ENCODE assay signal across 9 cellular contexts in the genomic region with DNA sequence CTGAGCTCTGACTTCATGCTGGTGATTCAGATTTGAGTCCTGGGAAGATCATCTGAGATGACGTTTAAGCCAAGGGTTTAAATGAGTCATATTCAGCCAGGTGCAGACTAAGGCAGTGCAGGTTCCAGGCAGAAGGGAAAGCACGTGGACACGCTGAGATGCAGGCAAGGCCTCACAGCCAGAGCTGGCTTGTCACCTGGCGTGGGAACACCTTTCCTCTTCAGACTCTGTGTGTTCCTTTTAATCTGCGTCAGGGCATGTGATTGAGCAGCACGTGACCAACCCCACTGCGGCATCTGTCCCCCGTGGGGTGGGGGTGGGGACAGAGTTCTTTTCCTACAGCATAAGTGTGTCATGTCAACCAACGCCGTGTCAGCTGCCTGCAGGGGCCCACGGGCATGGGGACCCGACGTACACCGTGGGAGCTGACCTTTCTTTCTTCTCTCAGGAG. TPM values are rescaled to one million over a fixed set of nuclear protein-coding genes. Genes with fewer than 3 reads are reported as not detected.
A peak's percentile ranks its signal among the peaks of the same experiment; 100 is the strongest.
DNase-seq lines count a peak whose midpoint lies in the region; ATAC-seq and TF ChIP-seq lines count a peak whose summit lies in the region.
"Had no signal": no experiment of that assay in that cellular context is flagged by ENCODE, and none has a peak within 500 bp of the region (broad histone marks: within the 10 kb centered on the region; RNA-seq: fewer than 3 reads in every experiment).

No MANE protein-coding gene starts in this region.

- H3K9me3 Mint-ChIP-seq in activated T-cell treated with anti-CD3 and anti-CD28 coated beads, Interleukin-2, amount 50 U/mL, for 24 hours = no peaks in the 10 kb centered on the region
- H3K9me3 Mint-ChIP-seq in osteocyte (ENCODE audit: unreplicated experiment) = no peaks in the 10 kb centered on the region

- intact Hi-C loops in aorta (cut with DNase I) = no loop called here
- intact Hi-C loops in posterior vena cava (cut with DNase I) = no loop called here

- peaks cover 0 to 3% of the 10 kb centered on the region in 2 donors for H3K36me3 ChIP-seq in aorta (ENCODE audit: control insufficient read depth in 1 of 2, insufficient read depth in 2 of 2, low read length in 1 of 2)

- H3K4me3 Mint-ChIP-seq in activated T-cell treated with anti-CD3 and anti-CD28 coated beads, Interleukin-2, amount 50 U/mL, for 24 hours = no peak overlapping the region
- H3K4me3 Mint-ChIP-seq in osteocyte (ENCODE audit: unreplicated experiment) = no peak overlapping the region

- peak overlapping the region; percentile 88 for H3K27ac Mint-ChIP-seq in activated T-cell treated with anti-CD3 and anti-CD28 coated beads, Interleukin-2, amount 50 U/mL, for 24 hours
- peak overlapping the region; percentile 4 for H3K27ac Mint-ChIP-seq in osteocyte (ENCODE audit: unreplicated experiment)

- no peaks in the 10 kb centered on the region for H3K9me3 ChIP-seq in aorta (ENCODE audit: control insufficient read depth, low read length)

- no peak overlapping the region for H3K4me3 ChIP-seq in aorta (ENCODE audit: low read length in 2 of 2)

- H3K27me3 Mint-ChIP-seq in activated T-cell treated with anti-CD3 and anti-CD28 coated beads, Interleukin-2, amount 50 U/mL, for 24 hours = no peaks in the 10 kb centered on the region
- no peaks in the 10 kb centered on the region for H3K27me3 Mint-ChIP-seq in osteocyte (ENCODE audit: unreplicated experiment)

- peaks cover 17% of the 10 kb centered on the region for H3K4me1 Mint-ChIP-seq in activated T-cell treated with anti-CD3 and anti-CD28 coated beads, Interleukin-2, amount 50 U/mL, for 24 hours (ENCODE audit: low read depth)
- peaks cover 26% of the 10 kb centered on the region for H3K4me1 Mint-ChIP-seq in osteocyte (ENCODE audit: unreplicated experiment)

- peak; percentile 95 for ATAC-seq in GM18868 (IDR thresholded peaks at IDR 0.05; ENCODE audit: unreplicated experiment)
- peak; percentile 82 for ATAC-seq in HG02759 (IDR thresholded peaks at IDR 0.05; ENCODE audit: unreplicated experiment)
- ATAC-seq in aorta (ENCODE audit: low FRiP score) = no peak
- ATAC-seq in HG03432 (IDR thresholded peaks at IDR 0.05; ENCODE audit: unreplicated experiment) = no peak

- no peak for DNase-seq in activated T-cell treated with anti-CD3 and anti-CD28 coated beads, Interleukin-2, amount 50 U/mL, for 24 hours
- DNase-seq in osteocyte (ENCODE audit: extremely low spot score, unreplicated experiment) = no peak
- no peak for DNase-seq in aorta
- no peak for DNase-seq in posterior vena cava (ENCODE audit: low spot score)
- DNase-seq in ureter (ENCODE audit: low spot score) = no peak

- no peaks in the 10 kb centered on the region for H3K27me3 ChIP-seq in aorta (ENCODE audit: control insufficient read depth in 1 of 2, insufficient read depth in 2 of 2, low read length in 1 of 2)

- no peak for TF ChIP-seq CTCF in osteocyte (IDR thresholded peaks at IDR 0.05)

- no peaks in the 10 kb centered on the region for H3K4me1 ChIP-seq in aorta (ENCODE audit: control insufficient read depth in 1 of 2, insufficient read depth in 2 of 2, low read length in 2 of 2)

- 78 to 79% methylated on average over 14 of the region's 14 CpGs for WGBS in aorta, 2 donors

- no peak overlapping the region for H3K27ac ChIP-seq in aorta (ENCODE audit: low read depth in 1 of 2, low read length in 2 of 2)

- peaks cover 62% of the 10 kb centered on the region for H3K36me3 Mint-ChIP-seq in activated T-cell treated with anti-CD3 and anti-CD28 coated beads, Interleukin-2, amount 50 U/mL, for 24 hours (ENCODE audit: low read depth)
- H3K36me3 Mint-ChIP-seq in osteocyte (ENCODE audit: unreplicated experiment) = peaks cover 13% of the 10 kb centered on the region

RNA-seq across cellular contexts. Expression of a gene that starts 10.7 kb away (rescaled TPM):
- not detected in 2 replicates for total RNA-seq in osteocyte
- total RNA-seq in aorta = not detected
- polyA plus RNA-seq in aorta = under 1 TPM in 1 of 2 donors, not detected in 1; 0.10 TPM
- total RNA-seq in posterior vena cava = not detected
- total RNA-seq in ureter = not detected
- total RNA-seq: endothelial cell of umbilical vein had no signal
- polyA plus RNA-seq: endothelial cell of umbilical vein had no signal

RNA-seq across cellular contexts. Expression of a gene that starts 12.6 kb away (rescaled TPM):
- total RNA-seq in osteocyte (26.0 and 31.7 TPM in 2 replicates), aorta (10 to 100 TPM; 28.6 to 39.3 TPM), posterior vena cava (10 to 100 TPM; 24.1 to 26.5 TPM), ureter (36.2 TPM)
- polyA plus RNA-seq in aorta = 10 to 100 TPM; 18.9 to 43.3 TPM

RNA-seq across cellular contexts. Expression of a gene that starts 19.8 kb away (rescaled TPM):
- 13.6 and 15.3 TPM in 2 replicates for total RNA-seq in osteocyte
- total RNA-seq in aorta = 10 to 100 TPM; 20.3 to 25.9 TPM
- 1 to 10 TPM; 3.9 to 8.6 TPM for polyA plus RNA-seq in aorta
- 10 to 100 TPM; 16.6 to 16.9 TPM for total RNA-seq in posterior vena cava
- 24.1 TPM for total RNA-seq in ureter

RNA-seq across cellular contexts. Expression of a gene that starts 48.1 kb away (rescaled TPM):
- total RNA-seq in osteocyte = 47.7 and 53.7 TPM in 2 replicates
- total RNA-seq in aorta = 10 to 100 TPM; 29.2 to 46.9 TPM
- 10 to 100 TPM; 21.6 to 24.7 TPM for polyA plus RNA-seq in aorta
- 10 to 100 TPM; 35.3 to 42.3 TPM for total RNA-seq in posterior vena cava
- 53.5 TPM for total RNA-seq in ureter

Comparison
In these comparisons a context has a peak if more than half of its experiments do, and no peak if none do; other contexts are left out.
1. ATAC-seq: peak in GM18868 (single experiment) and HG02759 (single experiment); none in aorta (single experiment) and HG03432 (single experiment).